ENCODE assay signal across 8 cellular contexts in the genomic region with DNA sequence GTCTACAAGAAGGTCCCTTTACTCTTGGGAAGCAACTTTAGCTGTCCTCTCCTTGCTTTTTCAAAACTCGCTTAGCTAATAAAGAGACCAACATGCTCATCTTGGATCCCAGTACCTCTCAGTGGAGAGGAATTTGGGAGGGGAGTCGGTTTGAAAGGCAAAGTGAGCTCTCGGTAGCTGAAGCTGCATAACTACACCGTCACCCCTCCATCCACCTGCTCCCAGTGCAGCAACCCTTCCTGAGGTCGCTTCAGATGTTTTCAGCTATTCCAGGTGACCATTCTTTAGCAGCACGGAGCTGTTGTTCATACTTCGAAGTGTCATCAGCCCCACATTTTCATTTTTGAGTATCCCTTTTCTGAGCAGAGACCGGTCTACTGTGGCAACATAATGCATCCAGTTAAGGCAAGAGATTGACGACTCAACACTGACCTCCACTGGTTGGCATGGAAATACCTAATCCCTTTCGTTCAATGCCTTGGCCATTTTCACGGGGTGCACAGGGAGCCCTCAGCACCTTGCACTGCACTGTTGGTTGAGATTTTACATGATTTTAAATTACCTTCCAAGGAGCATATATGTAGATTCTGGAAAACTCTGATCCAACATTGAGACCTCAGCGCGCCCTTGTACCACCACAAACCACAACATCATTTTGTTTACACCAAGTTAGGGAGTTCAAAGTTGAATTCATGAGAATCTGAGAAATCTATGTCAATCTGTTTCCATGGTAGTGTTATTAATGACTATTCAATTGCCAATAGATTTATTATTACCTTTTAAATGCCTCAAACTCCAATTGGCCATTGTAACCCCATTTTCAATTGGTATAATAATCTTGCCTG. TPM values are rescaled to one million over a fixed set of nuclear protein-coding genes. Genes with fewer than 3 reads are reported as not detected.
DNase-seq lines count a peak whose midpoint lies in the region; ATAC-seq and TF ChIP-seq lines count a peak whose summit lies in the region.

No MANE protein-coding gene starts in this region.

- intact Hi-C loops in Caco-2 (cut with micrococcal nuclease; ENCODE audit: unreplicated experiment) = loop anchor here (1.0 to 5.0 kb wide), 8 partner anchors 111 to 825 kb away; no protein-coding TSS in a partner anchor

- H3K9me3 ChIP-seq in Caco-2 = peaks cover 4% of the 10 kb centered on the region; the same call in 1 of the 2 replicates

- H3K36me3 Mint-ChIP-seq in Caco-2 (ENCODE audit: insufficient read depth, unreplicated experiment) = no peaks in the 10 kb centered on the region
- peaks cover 0 to 16% of the 10 kb centered on the region in 2 donors for H3K36me3 Mint-ChIP-seq in naive B cell
- peaks cover 6 to 10% of the 10 kb centered on the region in 2 donors for H3K36me3 Mint-ChIP-seq in stimulated activated naive B cell treated with anti-CD40 and anti-IgM and Interleukin-4, amounts not matched to agents 10 μg/mL and 1 μg/mL and 100 μg/mL, for 72 hours

- no peaks in the 10 kb centered on the region for H3K36me3 ChIP-seq in Caco-2 (ENCODE audit: control insufficient read depth, insufficient read depth, low read length)

- CTCF ChIA-PET in Caco-2 (lab: Charles Lee) = interaction anchor here (0.6 to 1.0 kb wide), 3 partner anchors 111 to 773 kb away, joined by 3 to 4 read pairs (median 3); no protein-coding TSS in a partner anchor

- H3K4me1 ChIP-seq in Caco-2 = no peaks in the 10 kb centered on the region

- H3K4me3 ChIP-seq in Caco-2 (ENCODE audit: low read depth, low read length) (no peak overlapping the region), epithelial cell of proximal tubule (ENCODE audit: low read depth, low read length) (no peak overlapping the region)

- DNase-seq in Caco-2 (peak; percentile 55 to 76), GM20000 (ENCODE audit: low spot score) (peak; percentile 67), HT-29 (ENCODE audit: low spot score) (peak; percentile 76), NOMO-1 (lab: John Stamatoyannopoulos, UW; ENCODE audit: unreplicated experiment in 2 of 2) (peak; percentile 68 to 86), epithelial cell of proximal tubule (ENCODE audit: low read depth) (peak; percentile 7), naive B cell (peak; percentile 76)
- DNase-seq in activated CD8-positive, alpha-beta memory T cell treated with anti-CD3 and anti-CD28 coated beads, Interleukin-2, amount 50 U/mL, for 4 hours = peak; percentile 52
- DNase-seq in stimulated activated naive B cell treated with anti-CD40 and anti-IgM and Interleukin-4, amounts not matched to agents 10 μg/mL and 1 μg/mL and 100 μg/mL, for 72 hours = peak; percentile 82

- ATAC-seq in naive B cell (ENCODE audit: low read depth in 2 of 2) = peak; percentile 73 to 79
- ATAC-seq in stimulated activated naive B cell treated with anti-CD40 and anti-IgM and Interleukin-4, amounts not matched to agents 10 μg/mL and 1 μg/mL and 100 μg/mL, for 72 hours (replicated peaks) = peak; percentile 79 to 82

- no peak overlapping the region for H3K27ac Mint-ChIP-seq in Caco-2 (ENCODE audit: unreplicated experiment)
- H3K27ac Mint-ChIP-seq in naive B cell = peak overlapping the region; percentile 76 to 98 (median 96)
- peak overlapping the region; percentile 86 for H3K27ac Mint-ChIP-seq in stimulated activated naive B cell treated with anti-CD40 and anti-IgM and Interleukin-4, amounts not matched to agents 10 μg/mL and 1 μg/mL and 100 μg/mL, for 72 hours

- no peaks in the 10 kb centered on the region for H3K27me3 Mint-ChIP-seq in Caco-2 (ENCODE audit: insufficient read depth, unreplicated experiment)
- H3K27me3 Mint-ChIP-seq in naive B cell = no peaks in the 10 kb centered on the region
- no peaks in the 10 kb centered on the region for H3K27me3 Mint-ChIP-seq in stimulated activated naive B cell treated with anti-CD40 and anti-IgM and Interleukin-4, amounts not matched to agents 10 μg/mL and 1 μg/mL and 100 μg/mL, for 72 hours

- TF ChIP-seq CTCF in Caco-2 (IDR thresholded peaks at IDR 0.05; ENCODE audit: insufficient read depth in 1 of 2, low read depth in 1 of 2, low read length in 1 of 2, severe bottlenecking in 1 of 2, unreplicated experiment in 1 of 2) (peak; percentile 74 to 82), GM20000 (IDR thresholded peaks at IDR 0.05; ENCODE audit: extremely low read depth, missing control alignments) (peak; percentile 52), epithelial cell of proximal tubule (conservative IDR thresholded peaks at IDR 0.05; ENCODE audit: low read depth, low read length) (peak; percentile 85)

- no TSS peak for BruUV-seq in Caco-2 (replicated peaks; lab: Mats Ljungman, UMichigan)

- POLR2A ChIA-PET in Caco-2 (lab: Charles Lee) = no interaction called here

- H3K27me3 ChIP-seq in Caco-2 (replicated peaks; ENCODE audit: control insufficient read depth, insufficient read depth, low read length) = no peaks in the 10 kb centered on the region

- H3K4me1 Mint-ChIP-seq in Caco-2 (ENCODE audit: low read depth, unreplicated experiment) = no peaks in the 10 kb centered on the region
- peaks cover 45 to 51% (median 49%) of the 10 kb centered on the region in 3 donors for H3K4me1 Mint-ChIP-seq in naive B cell
- peaks cover 35 to 55% of the 10 kb centered on the region in 2 donors for H3K4me1 Mint-ChIP-seq in stimulated activated naive B cell treated with anti-CD40 and anti-IgM and Interleukin-4, amounts not matched to agents 10 μg/mL and 1 μg/mL and 100 μg/mL, for 72 hours

- H3K4me3 Mint-ChIP-seq in Caco-2 (ENCODE audit: unreplicated experiment) (no peak overlapping the region), naive B cell (peak overlapping the region; percentile 33 to 87 (median 65))
- peak overlapping the region; percentile 34 to 75 for H3K4me3 Mint-ChIP-seq in stimulated activated naive B cell treated with anti-CD40 and anti-IgM and Interleukin-4, amounts not matched to agents 10 μg/mL and 1 μg/mL and 100 μg/mL, for 72 hours

- H3K9me3 Mint-ChIP-seq in Caco-2 (ENCODE audit: unreplicated experiment) = peaks cover 10% of the 10 kb centered on the region
- H3K9me3 Mint-ChIP-seq in naive B cell = peaks cover 3 to 10% (median 7%) of the 10 kb centered on the region in 7 donors
- peaks cover 9 to 10% of the 10 kb centered on the region in 2 donors for H3K9me3 Mint-ChIP-seq in stimulated activated naive B cell treated with anti-CD40 and anti-IgM and Interleukin-4, amounts not matched to agents 10 μg/mL and 1 μg/mL and 100 μg/mL, for 72 hours

RNA-seq across cellular contexts. Expression of a gene that starts 42.2 kb away (rescaled TPM):
- total RNA-seq in Caco-2 (2022) (not detected in 2 replicates), epithelial cell of proximal tubule (not detected in 2 replicates)
- total RNA-seq in HT-29 (2014; rRNA removed; shearing (Covaris generic)) = not detected in 2 replicates
- under 1 TPM in 1 of 6 donors, not detected in 5; 0.36 TPM for polyA plus RNA-seq in naive B cell (ENCODE audit: low read depth in 6 of 6)

Comparison
In these comparisons a context has a peak if more than half of its experiments do, and no peak if none do; other contexts are left out.
1. DNase-seq: peak in every context shown above with its lines; median percentile 82 in stimulated activated naive B cell treated with anti-CD40 and anti-IgM and Interleukin-4, amounts not matched to agents 10 μg/mL and 1 μg/mL and 100 μg/mL, for 72 hours; 77 in NOMO-1; 76 in HT-29; 76 in naive B cell; 67 in GM20000; 66 in Caco-2; 52 in activated CD8-positive, alpha-beta memory T cell treated with anti-CD3 and anti-CD28 coated beads, Interleukin-2, amount 50 U/mL, for 4 hours; 7 in epithelial cell of proximal tubule.